ENCODE assay signal across 8 cellular contexts in genomic region chr1:89821322-89822108, GRCh38. TPM values are rescaled to one million over a fixed set of nuclear protein-coding genes. Genes with fewer than 3 reads are reported as not detected.
DNase-seq lines count a peak whose midpoint lies in the region; ATAC-seq lines count a peak whose summit lies in the region.

No MANE protein-coding gene starts in this region.

- peak overlapping the region; percentile 53 for H3K27ac Mint-ChIP-seq in activated CD8-positive, alpha-beta memory T cell treated with anti-CD3 and anti-CD28 coated beads, Interleukin-2, amount 10 ng/mL, durations not matched to agents 7 days and 5 days
- peak overlapping the region; percentile 68 to 97 (median 92) for H3K27ac Mint-ChIP-seq in naive thymus-derived CD8-positive, alpha-beta T cell
- H3K27ac Mint-ChIP-seq in stimulated activated naive CD8-positive, alpha-beta T cell treated with anti-CD3 and anti-CD28 coated beads, Interleukin-15, amount 100 ng/mL, for 72 hours, result peak overlapping the region in 1 of 2 donors; percentile 92

- H3K27ac ChIP-seq in BLaER1 treated with 17β-estradiol and CSF1 and Interleukin-3, amounts not matched to agents 10 nM and 100 nM, result peak overlapping the region; percentile 85 to 99 (median 94)
- H3K27ac ChIP-seq in epithelial cell of prostate, result peak overlapping the region; percentile 31

- H3K9me3 ChIP-seq in BLaER1 treated with 17β-estradiol and CSF1 and Interleukin-3, amounts not matched to agents 10 nM and 100 nM (replicated peaks in 1 of 11), result peaks cover 0 to 4% (median 0%) of the 10 kb centered on the region in 11 experiments; a peak in 4 of 22 replicates

- peak overlapping the region; percentile 72 to 94 (median 86) for H3K4me3 ChIP-seq in BLaER1 treated with 17β-estradiol and CSF1 and Interleukin-3, amounts not matched to agents 10 nM and 100 nM

- CTCF ChIA-PET in activated CD8-positive, alpha-beta memory T cell treated with anti-CD3 and anti-CD28 coated beads, Interleukin-2, amount 10 ng/mL, durations not matched to agents 7 days and 5 days (lab: Charles Lee), result interaction anchor here (1.0 to 3.2 kb wide), 6 partner anchors 8 to 40 kb away, joined by 3 to 23 read pairs (median 4); no protein-coding TSS in a partner anchor

- H3K27me3 Mint-ChIP-seq in activated CD8-positive, alpha-beta memory T cell treated with anti-CD3 and anti-CD28 coated beads, Interleukin-2, amount 10 ng/mL, durations not matched to agents 7 days and 5 days, result peaks cover 6% of the 10 kb centered on the region
- H3K27me3 Mint-ChIP-seq in naive thymus-derived CD8-positive, alpha-beta T cell, result no peaks in the 10 kb centered on the region
- no peaks in the 10 kb centered on the region for H3K27me3 Mint-ChIP-seq in stimulated activated naive CD8-positive, alpha-beta T cell treated with anti-CD3 and anti-CD28 coated beads, Interleukin-15, amount 100 ng/mL, for 72 hours

- H3K27me3 ChIP-seq in BLaER1 treated with 17β-estradiol and CSF1 and Interleukin-3, amounts not matched to agents 10 nM and 100 nM, result no peaks in the 10 kb centered on the region

- peaks cover 41 to 79% (median 65%) of the 10 kb centered on the region in 10 experiments for H3K4me1 ChIP-seq in BLaER1 treated with 17β-estradiol and CSF1 and Interleukin-3, amounts not matched to agents 10 nM and 100 nM

- H3K36me3 Mint-ChIP-seq in activated CD8-positive, alpha-beta memory T cell treated with anti-CD3 and anti-CD28 coated beads, Interleukin-2, amount 10 ng/mL, durations not matched to agents 7 days and 5 days, result peaks cover 6% of the 10 kb centered on the region
- H3K36me3 Mint-ChIP-seq in naive thymus-derived CD8-positive, alpha-beta T cell, result peaks cover 0 to 5% (median 2%) of the 10 kb centered on the region in 3 donors

- POLR2A ChIA-PET in naive thymus-derived CD8-positive, alpha-beta T cell (lab: Charles Lee), result interaction anchor here (0.8 to 3.4 kb wide), 11 partner anchors 8 to 211 kb away, joined by 3 to 47 read pairs (median 5); no protein-coding TSS in a partner anchor

- peaks cover 21% of the 10 kb centered on the region for H3K4me1 Mint-ChIP-seq in activated CD8-positive, alpha-beta memory T cell treated with anti-CD3 and anti-CD28 coated beads, Interleukin-2, amount 10 ng/mL, durations not matched to agents 7 days and 5 days
- H3K4me1 Mint-ChIP-seq in naive thymus-derived CD8-positive, alpha-beta T cell, result peaks cover 27 to 57% (median 50%) of the 10 kb centered on the region in 4 donors
- H3K4me1 Mint-ChIP-seq in stimulated activated naive CD8-positive, alpha-beta T cell treated with anti-CD3 and anti-CD28 coated beads, Interleukin-15, amount 100 ng/mL, for 72 hours, result peaks cover 61% of the 10 kb centered on the region

- peaks cover 9 to 26% (median 21%) of the 10 kb centered on the region in 11 experiments for H3K36me3 ChIP-seq in BLaER1 treated with 17β-estradiol and CSF1 and Interleukin-3, amounts not matched to agents 10 nM and 100 nM

- H4K20me1 ChIP-seq in BLaER1 treated with 17β-estradiol and CSF1 and Interleukin-3, amounts not matched to agents 10 nM and 100 nM, result peaks cover 0 to 30% (median 8%) of the 10 kb centered on the region in 11 experiments; a peak in 11 of 22 replicates

- DNase-seq in NCI-H82 treated with DMSO at 0.1 percent for 48 hours (lab: John Stamatoyannopoulos, UW; ENCODE audit: unreplicated experiment), result peak; percentile 59
- DNase-seq in activated CD8-positive, alpha-beta memory T cell treated with anti-CD3 and anti-CD28 coated beads, Interleukin-2, amount 10 ng/mL, durations not matched to agents 7 days and 5 days, result peak; percentile 71
- DNase-seq in epithelial cell of prostate (ENCODE audit: low read depth, low spot score), result no peak
- peak; percentile 47 to 80 (median 66) for DNase-seq in naive thymus-derived CD8-positive, alpha-beta T cell
- peak; percentile 69 to 71 for DNase-seq in stimulated activated naive CD8-positive, alpha-beta T cell treated with anti-CD3 and anti-CD28 coated beads, Interleukin-15, amount 100 ng/mL, for 72 hours

- no peaks in the 10 kb centered on the region for H3K9me3 Mint-ChIP-seq in activated CD8-positive, alpha-beta memory T cell treated with anti-CD3 and anti-CD28 coated beads, Interleukin-2, amount 10 ng/mL, durations not matched to agents 7 days and 5 days (ENCODE audit: low read depth)
- H3K9me3 Mint-ChIP-seq in naive thymus-derived CD8-positive, alpha-beta T cell, result no peaks in the 10 kb centered on the region
- H3K9me3 Mint-ChIP-seq in stimulated activated naive CD8-positive, alpha-beta T cell treated with anti-CD3 and anti-CD28 coated beads, Interleukin-15, amount 100 ng/mL, for 72 hours, result no peaks in the 10 kb centered on the region

- peak overlapping the region; percentile 87 to 98 (median 94) for H3K9ac ChIP-seq in BLaER1 treated with 17β-estradiol and CSF1 and Interleukin-3, amounts not matched to agents 10 nM and 100 nM

- ATAC-seq in GM19025 (IDR thresholded peaks at IDR 0.05; ENCODE audit: low read depth, unreplicated experiment) (peak; percentile 45), HG03159 (IDR thresholded peaks at IDR 0.05; ENCODE audit: unreplicated experiment) (peak; percentile 65)
- peak; percentile 58 for ATAC-seq in activated CD8-positive, alpha-beta memory T cell treated with anti-CD3 and anti-CD28 coated beads, Interleukin-2, amount 10 ng/mL, durations not matched to agents 7 days and 5 days
- peak; percentile 66 to 67 for ATAC-seq in naive thymus-derived CD8-positive, alpha-beta T cell
- peak; percentile 73 for ATAC-seq in stimulated activated naive CD8-positive, alpha-beta T cell treated with anti-CD3 and anti-CD28 coated beads, Interleukin-15, amount 100 ng/mL, for 72 hours

- H3K4me2 ChIP-seq in BLaER1 treated with 17β-estradiol and CSF1 and Interleukin-3, amounts not matched to agents 10 nM and 100 nM, result peak overlapping the region; percentile 77 to 96 (median 91)

- peak overlapping the region; percentile 76 for H3K4me3 Mint-ChIP-seq in activated CD8-positive, alpha-beta memory T cell treated with anti-CD3 and anti-CD28 coated beads, Interleukin-2, amount 10 ng/mL, durations not matched to agents 7 days and 5 days
- H3K4me3 Mint-ChIP-seq in naive thymus-derived CD8-positive, alpha-beta T cell, result peak overlapping the region; percentile 83 to 96 (median 91)
- peak overlapping the region; percentile 92 to 96 for H3K4me3 Mint-ChIP-seq in stimulated activated naive CD8-positive, alpha-beta T cell treated with anti-CD3 and anti-CD28 coated beads, Interleukin-15, amount 100 ng/mL, for 72 hours

RNA-seq across cellular contexts. Expression of gene LRRC8D, which starts 0.7 kb away (rescaled TPM):
- total RNA-seq in activated CD8-positive, alpha-beta memory T cell treated with anti-CD3 and anti-CD28 coated beads, Interleukin-2, amount 10 ng/mL, durations not matched to agents 7 days and 5 days, result 10 to 100 TPM; 19.2 to 27.7 TPM
- total RNA-seq in naive thymus-derived CD8-positive, alpha-beta T cell, result 10 to 100 TPM; 37.1 to 38.7 TPM
- polyA plus RNA-seq in naive thymus-derived CD8-positive, alpha-beta T cell, result 10 to 100 TPM; 42.3 to 60.0 (median 46.0) TPM
